In genomic region chr2:96301897-96302296, GRCh38 we compare ENCODE assay signal across 28 cellular contexts. TPM values are rescaled to one million over a fixed set of nuclear protein-coding genes. Genes with fewer than 3 reads are reported as not detected.
A peak's percentile ranks its signal among the peaks of the same experiment; 100 is the strongest.
DNase-seq lines count a peak whose midpoint lies in the region; ATAC-seq and TF ChIP-seq lines count a peak whose summit lies in the region.
"Had no signal": no experiment of that assay in that cellular context is flagged by ENCODE, and none has a peak within 500 bp of the region (broad histone marks: within the 10 kb centered on the region; RNA-seq: fewer than 3 reads in every experiment).

No MANE protein-coding gene starts in this region.

- no peaks in the 10 kb centered on the region for H3K27me3 ChIP-seq in CD4-positive, alpha-beta T cell (ENCODE audit: control insufficient read depth, insufficient read depth, low read length)
- no peaks in the 10 kb centered on the region for H3K27me3 ChIP-seq in tibial artery
- no peaks in the 10 kb centered on the region for H3K27me3 ChIP-seq in vagina
- H3K27me3 ChIP-seq: gastrocnemius medialis, hepatocyte, Peyer's patch, sigmoid colon had no signal

- peaks cover 67% of the 10 kb centered on the region for H3K36me3 Mint-ChIP-seq in activated CD4-positive, alpha-beta T cell treated with anti-CD3 and anti-CD28 coated beads for 36 hours (ENCODE audit: low read depth)
- peaks cover 92% of the 10 kb centered on the region for H3K36me3 Mint-ChIP-seq in CD4-positive, alpha-beta T cell (ENCODE audit: low read depth)
- peaks cover 99% of the 10 kb centered on the region for H3K36me3 Mint-ChIP-seq in activated T-helper 17 cell treated with anti-CD3 and anti-CD28 coated beads, Interleukin-2, amount 50 U/mL, for 72 hours (ENCODE audit: low read depth)
- H3K36me3 Mint-ChIP-seq in immature natural killer cell, result peaks cover 23 to 64% (median 57%) of the 10 kb centered on the region in 3 donors

- no peaks in the 10 kb centered on the region for H3K9me3 ChIP-seq in CD4-positive, alpha-beta T cell (ENCODE audit: control insufficient read depth, low read length)
- H3K9me3 ChIP-seq in tibial artery, result no peaks in the 10 kb centered on the region
- no peaks in the 10 kb centered on the region for H3K9me3 ChIP-seq in vagina
- H3K9me3 ChIP-seq: gastrocnemius medialis, HAP-1, Peyer's patch, prostate gland, sigmoid colon had no signal

- no peak overlapping the region for H3K27ac ChIP-seq in CD4-positive, alpha-beta T cell (ENCODE audit: low read depth, low read length)
- no peak overlapping the region for H3K27ac ChIP-seq in tibial artery
- H3K27ac ChIP-seq in vagina, result no peak overlapping the region
- H3K27ac ChIP-seq: 22Rv1, gastrocnemius medialis, hepatocyte, Peyer's patch, prostate gland, sigmoid colon had no signal

- peaks cover 46% of the 10 kb centered on the region for H3K4me1 Mint-ChIP-seq in activated CD4-positive, alpha-beta T cell treated with anti-CD3 and anti-CD28 coated beads for 36 hours
- H3K4me1 Mint-ChIP-seq in CD4-positive, alpha-beta T cell (ENCODE audit: low read depth), result peaks cover 69% of the 10 kb centered on the region
- peaks cover 38% of the 10 kb centered on the region for H3K4me1 Mint-ChIP-seq in activated T-helper 17 cell treated with anti-CD3 and anti-CD28 coated beads, Interleukin-2, amount 50 U/mL, for 72 hours
- peaks cover 55 to 60% of the 10 kb centered on the region in 2 donors for H3K4me1 Mint-ChIP-seq in immature natural killer cell

- intact Hi-C loops in activated CD4-positive, alpha-beta T cell treated with anti-CD3 and anti-CD28 coated beads for 36 hours (cut with DNase I, micrococcal nuclease), result no loop called here
- intact Hi-C loops in CD4-positive, alpha-beta T cell (cut with DNase I, micrococcal nuclease), result no loop called here
- intact Hi-C loops in tibial artery (cut with DNase I; ENCODE audit: low total_unique reads) (loop anchor here (10.0 kb wide), 2 partner anchors 157 to 203 kb away; partner anchors contain the start of genes DUSP2 and NEURL3), vagina (cut with DNase I) (no loop called here)

- H3K4me1 ChIP-seq in tibial artery, result peaks cover 3 to 26% (median 12%) of the 10 kb centered on the region in 4 donors
- H3K4me1 ChIP-seq in vagina, result peaks cover 35% of the 10 kb centered on the region

- H3K4me3 Mint-ChIP-seq in activated CD4-positive, alpha-beta T cell treated with anti-CD3 and anti-CD28 coated beads for 36 hours, result no peak overlapping the region
- H3K4me3 Mint-ChIP-seq in CD4-positive, alpha-beta T cell, result peak overlapping the region; percentile 31
- peak overlapping the region; percentile 100 for H3K4me3 Mint-ChIP-seq in activated T-helper 17 cell treated with anti-CD3 and anti-CD28 coated beads, Interleukin-2, amount 50 U/mL, for 72 hours
- H3K4me3 Mint-ChIP-seq in immature natural killer cell, result no peak overlapping the region
- H3K4me3 Mint-ChIP-seq: activated naive CD8-positive, alpha-beta T cell treated with anti-CD3 and anti-CD28 coated beads, Interleukin-2, amount 10 ng/mL, durations not matched to agents 7 days and 5 days had no signal

- TF ChIP-seq CTCF in CD4-positive, alpha-beta T cell (IDR thresholded peaks at IDR 0.05), result no peak
- TF ChIP-seq CTCF in tibial artery (IDR thresholded peaks at IDR 0.05) (no peak), vagina (IDR thresholded peaks at IDR 0.05) (no peak)

- H3K4me3 ChIP-seq in tibial artery (no peak overlapping the region), vagina (no peak overlapping the region)
- H3K4me3 ChIP-seq: gastrocnemius medialis, HAP-1, hepatocyte, Peyer's patch, prostate gland, sigmoid colon had no signal

- no peak for DNase-seq in activated CD4-positive, alpha-beta T cell treated with anti-CD3 and anti-CD28 coated beads for 36 hours
- no peak for DNase-seq in activated CD4-positive, alpha-beta T cell treated with anti-CD3 and anti-CD28 coated beads for 1 hour
- DNase-seq in CD4-positive, alpha-beta T cell, result no peak
- DNase-seq in immature natural killer cell (no peak), tibial artery (no peak), vagina (ENCODE audit: extremely low spot score in 2 of 2) (no peak)
- DNase-seq: activated CD4-positive, alpha-beta T cell treated with anti-CD3 and anti-CD28 coated beads, Interleukin-2, amount 50 U/mL, for 4 hours; activated naive CD8-positive, alpha-beta T cell treated with anti-CD3 and anti-CD28 coated beads, Interleukin-2, amount 10 ng/mL, durations not matched to agents 7 days and 5 days; dermis blood vessel endothelial cell; gastrocnemius medialis; left colon; NCI-H1105; NCI-H2029 treated with DMSO at 0.1 percent for 48 hours; NCI-H69; nucleus accumbens; Peyer's patch; SIG-M5; sigmoid colon; stimulated activated CD4-positive, alpha-beta T cell treated with anti-CD3 and anti-CD28 coated beads, Interleukin-4, amount 100 ng/mL, for 4 hours; stimulated activated naive CD4-positive, alpha-beta T cell treated with Interleukin-2 at 50 U/mL for 16 hours had no signal

- no peaks in the 10 kb centered on the region for H3K27me3 Mint-ChIP-seq in activated CD4-positive, alpha-beta T cell treated with anti-CD3 and anti-CD28 coated beads for 36 hours
- no peaks in the 10 kb centered on the region for H3K27me3 Mint-ChIP-seq in CD4-positive, alpha-beta T cell
- no peaks in the 10 kb centered on the region for H3K27me3 Mint-ChIP-seq in activated T-helper 17 cell treated with anti-CD3 and anti-CD28 coated beads, Interleukin-2, amount 50 U/mL, for 72 hours
- peaks cover 4 to 9% (median 9%) of the 10 kb centered on the region in 3 donors for H3K27me3 Mint-ChIP-seq in immature natural killer cell (ENCODE audit: low read depth in 3 of 3)
- H3K27me3 Mint-ChIP-seq: activated naive CD8-positive, alpha-beta T cell treated with anti-CD3 and anti-CD28 coated beads, Interleukin-2, amount 10 ng/mL, durations not matched to agents 7 days and 5 days had no signal

- no peak for TF ChIP-seq POLR2A in vagina (IDR thresholded peaks at IDR 0.05)

- POLR2A ChIA-PET in activated CD4-positive, alpha-beta T cell treated with anti-CD3 and anti-CD28 coated beads for 36 hours (lab: Charles Lee), result no interaction called here
- POLR2A ChIA-PET in CD4-positive, alpha-beta T cell (lab: Charles Lee), result no interaction called here

- H3K27ac Mint-ChIP-seq in activated CD4-positive, alpha-beta T cell treated with anti-CD3 and anti-CD28 coated beads for 36 hours, result peak overlapping the region; percentile 40
- peak overlapping the region; percentile 97 for H3K27ac Mint-ChIP-seq in CD4-positive, alpha-beta T cell
- peak overlapping the region; percentile 80 for H3K27ac Mint-ChIP-seq in activated T-helper 17 cell treated with anti-CD3 and anti-CD28 coated beads, Interleukin-2, amount 50 U/mL, for 72 hours
- peak overlapping the region in 5 of 6 donors; percentile 11 to 66 (median 27) for H3K27ac Mint-ChIP-seq in immature natural killer cell
- H3K27ac Mint-ChIP-seq: activated naive CD8-positive, alpha-beta T cell treated with anti-CD3 and anti-CD28 coated beads, Interleukin-2, amount 10 ng/mL, durations not matched to agents 7 days and 5 days had no signal

- H3K36me3 ChIP-seq in tibial artery, result peaks cover 65 to 67% (median 66%) of the 10 kb centered on the region in 3 donors
- peaks cover 10 to 66% of the 10 kb centered on the region in 2 donors for H3K36me3 ChIP-seq in vagina

- CTCF ChIA-PET in activated CD4-positive, alpha-beta T cell treated with anti-CD3 and anti-CD28 coated beads for 36 hours (lab: Charles Lee), result interaction anchor here (1.2 kb wide), 1 partner anchor 33 kb away, joined by 6 read pairs; the partner anchor contains the start of gene NCAPH
- CTCF ChIA-PET in CD4-positive, alpha-beta T cell (lab: Charles Lee), result interaction anchor here (1.6 kb wide), 1 partner anchor 43 kb away, joined by 6 read pairs; no protein-coding TSS in a partner anchor

- no peaks in the 10 kb centered on the region for H3K9me3 Mint-ChIP-seq in activated CD4-positive, alpha-beta T cell treated with anti-CD3 and anti-CD28 coated beads for 36 hours (ENCODE audit: low read depth)
- no peaks in the 10 kb centered on the region for H3K9me3 Mint-ChIP-seq in CD4-positive, alpha-beta T cell
- no peaks in the 10 kb centered on the region for H3K9me3 Mint-ChIP-seq in activated T-helper 17 cell treated with anti-CD3 and anti-CD28 coated beads, Interleukin-2, amount 50 U/mL, for 72 hours
- H3K9me3 Mint-ChIP-seq in immature natural killer cell, result no peaks in the 10 kb centered on the region
- H3K9me3 Mint-ChIP-seq: activated naive CD8-positive, alpha-beta T cell treated with anti-CD3 and anti-CD28 coated beads, Interleukin-2, amount 10 ng/mL, durations not matched to agents 7 days and 5 days had no signal

- ATAC-seq in activated CD4-positive, alpha-beta T cell treated with anti-CD3 and anti-CD28 coated beads for 36 hours, result no peak
- ATAC-seq in CD4-positive, alpha-beta T cell (ENCODE audit: poor library complexity), result no peak
- ATAC-seq in activated T-helper 17 cell treated with anti-CD3 and anti-CD28 coated beads, Interleukin-2, amount 50 U/mL, for 72 hours (replicated peaks), result no peak
- no peak for ATAC-seq in GM19328 (IDR thresholded peaks at IDR 0.05; ENCODE audit: unreplicated experiment)
- ATAC-seq: gastrocnemius medialis, left colon had no signal

RNA-seq across cellular contexts. Expression of gene SNRNP200, which starts 3.4 kb away (rescaled TPM):
- total RNA-seq in activated CD4-positive, alpha-beta T cell treated with anti-CD3 and anti-CD28 coated beads for 36 hours, result 100 to 1,000 TPM; 176 to 198 TPM
- total RNA-seq in CD4-positive, alpha-beta T cell, result 100 to 1,000 TPM; 274 to 297 TPM
- 100 to 1,000 TPM; 155 to 198 TPM for total RNA-seq in activated T-helper 17 cell treated with anti-CD3 and anti-CD28 coated beads, Interleukin-2, amount 50 U/mL, for 72 hours
- polyA plus RNA-seq in immature natural killer cell, result 100 to 1,000 TPM in 1 of 3 donors, 10 to 100 TPM in 2; 42.3 to 105 (median 46.6) TPM
- 129 TPM for total RNA-seq in vagina

RNA-seq across cellular contexts. Expression of gene ITPRIPL1, which starts 23.2 kb away (rescaled TPM):
- total RNA-seq in activated CD4-positive, alpha-beta T cell treated with anti-CD3 and anti-CD28 coated beads for 36 hours, result 10 to 100 TPM; 24.8 to 28.4 TPM
- 1 to 10 TPM; 5.1 to 5.7 TPM for total RNA-seq in CD4-positive, alpha-beta T cell
- 10 to 100 TPM; 26.1 to 55.9 TPM for total RNA-seq in activated T-helper 17 cell treated with anti-CD3 and anti-CD28 coated beads, Interleukin-2, amount 50 U/mL, for 72 hours
- polyA plus RNA-seq in immature natural killer cell, result 10 to 100 TPM; 17.2 to 39.1 (median 33.0) TPM
- total RNA-seq in vagina, result 1.5 TPM
- total RNA-seq: HT-29, MCF 10A had no signal

RNA-seq across cellular contexts. Expression of gene NCAPH, which starts 33.7 kb away (rescaled TPM):
- total RNA-seq in activated CD4-positive, alpha-beta T cell treated with anti-CD3 and anti-CD28 coated beads for 36 hours, result 10 to 100 TPM; 77.7 to 83.2 TPM
- 1 to 10 TPM; 3.0 to 3.1 TPM for total RNA-seq in CD4-positive, alpha-beta T cell
- 10 to 100 TPM; 63.1 to 89.5 TPM for total RNA-seq in activated T-helper 17 cell treated with anti-CD3 and anti-CD28 coated beads, Interleukin-2, amount 50 U/mL, for 72 hours
- polyA plus RNA-seq in immature natural killer cell, result 1 to 10 TPM in 2 of 3 donors, not detected in 1; 1.6 to 2.0 TPM
- total RNA-seq in vagina, result 6.4 TPM

RNA-seq across cellular contexts. Expression of gene CIAO1, which starts 35.9 kb away (rescaled TPM):
- total RNA-seq in activated CD4-positive, alpha-beta T cell treated with anti-CD3 and anti-CD28 coated beads for 36 hours, result 10 to 100 TPM; 72.1 to 77.6 TPM
- 10 to 100 TPM; 55.4 to 55.6 TPM for total RNA-seq in CD4-positive, alpha-beta T cell
- 10 to 100 TPM; 71.4 to 81.3 TPM for total RNA-seq in activated T-helper 17 cell treated with anti-CD3 and anti-CD28 coated beads, Interleukin-2, amount 50 U/mL, for 72 hours
- polyA plus RNA-seq in immature natural killer cell, result 100 to 1,000 TPM in 2 of 3 donors, 10 to 100 TPM in 1; 92.2 to 142 (median 134) TPM
- 92.6 TPM for total RNA-seq in vagina

RNA-seq across cellular contexts. Expression of gene TMEM127, which starts 36.1 kb away (rescaled TPM):
- 10 to 100 TPM; 16.6 to 17.9 TPM for total RNA-seq in activated CD4-positive, alpha-beta T cell treated with anti-CD3 and anti-CD28 coated beads for 36 hours
- 10 to 100 TPM; 34.2 to 36.0 TPM for total RNA-seq in CD4-positive, alpha-beta T cell
- 10 to 100 TPM; 23.8 to 25.4 TPM for total RNA-seq in activated T-helper 17 cell treated with anti-CD3 and anti-CD28 coated beads, Interleukin-2, amount 50 U/mL, for 72 hours
- polyA plus RNA-seq in immature natural killer cell, result 10 to 100 TPM; 24.6 to 57.7 (median 31.3) TPM
- total RNA-seq in vagina, result 40.0 TPM

Comparison
In these comparisons a context has a peak if more than half of its experiments do, and no peak if none do; other contexts are left out.
1. H3K27ac Mint-ChIP-seq: peak in every context shown above with its lines; median percentile 97 in CD4-positive, alpha-beta T cell; 80 in activated T-helper 17 cell treated with anti-CD3 and anti-CD28 coated beads, Interleukin-2, amount 50 U/mL, for 72 hours; 40 in activated CD4-positive, alpha-beta T cell treated with anti-CD3 and anti-CD28 coated beads for 36 hours; 27 in immature natural killer cell.
2. H3K4me3 Mint-ChIP-seq: peak in CD4-positive, alpha-beta T cell (single experiment) and activated T-helper 17 cell treated with anti-CD3 and anti-CD28 coated beads, Interleukin-2, amount 50 U/mL, for 72 hours (single experiment); none in activated CD4-positive, alpha-beta T cell treated with anti-CD3 and anti-CD28 coated beads for 36 hours (single experiment) and immature natural killer cell (0 of 5).